Comparison of ENCODE assay signal across 1 cellular context in genomic region chr11:74212533-74212932, GRCh38.
TF ChIP-seq lines count a peak whose summit lies in the region.

No MANE protein-coding gene starts in this region.

TF ChIP-seq in IMR-90, 13 proteins besides CTCF, POLR2A, EP300 and RAD21 (continued from another document):
- no peak for TF ChIP-seq NFE2L2 (IDR thresholded peaks at IDR 0.05; ENCODE audit: low read depth, low read length)
- no peak for TF ChIP-seq RCOR1 (IDR thresholded peaks at IDR 0.05; ENCODE audit: insufficient replicate concordance, low read length)
- TF ChIP-seq CEBPB (IDR thresholded peaks at IDR 0.05; ENCODE audit: low read depth, low read length): no peak
- TF ChIP-seq CHD1 (IDR thresholded peaks at IDR 0.05; ENCODE audit: low read depth, low read length): no peak
- TF ChIP-seq MAFK (IDR thresholded peaks at IDR 0.05; ENCODE audit: low read depth, low read length): no peak
- no peak for TF ChIP-seq FOS (IDR thresholded peaks at IDR 0.05; ENCODE audit: low read depth, low read length)
- TF ChIP-seq USF2 (IDR thresholded peaks at IDR 0.05; ENCODE audit: low read depth, low read length): no peak
- TF ChIP-seq BHLHE40 (IDR thresholded peaks at IDR 0.05; ENCODE audit: low read depth, low read length): no peak
- TF ChIP-seq ELK1 (IDR thresholded peaks at IDR 0.05; ENCODE audit: borderline replicate concordance, low read depth, low read length): no peak
- TF ChIP-seq RFX5 (IDR thresholded peaks at IDR 0.05; ENCODE audit: low read depth, low read length): no peak
